In the genomic region with DNA sequence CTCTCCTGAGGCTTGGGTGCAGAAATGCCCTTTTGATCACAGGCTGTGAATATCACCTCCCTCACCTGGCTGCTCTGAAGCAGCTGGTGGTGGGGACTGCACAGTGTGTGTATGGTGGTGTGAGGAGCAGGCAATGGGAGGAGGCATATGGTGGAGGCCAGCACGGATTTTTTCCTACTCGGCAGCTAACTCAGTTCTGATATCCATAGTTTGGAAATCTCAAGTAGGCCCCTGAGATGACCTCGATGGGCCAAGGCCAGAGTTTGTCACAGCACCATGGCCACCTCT, we compare ENCODE assay signal across 28 cellular contexts. TPM values are rescaled to one million over a fixed set of nuclear protein-coding genes. Genes with fewer than 3 reads are reported as not detected.
A peak's percentile ranks its signal among the peaks of the same experiment; 100 is the strongest.
DNase-seq lines count a peak whose midpoint lies in the region; ATAC-seq and TF ChIP-seq lines count a peak whose summit lies in the region.
"Had no signal": no experiment of that assay in that cellular context is flagged by ENCODE, and none has a peak within 500 bp of the region (broad histone marks: within the 10 kb centered on the region; RNA-seq: fewer than 3 reads in every experiment).

No MANE protein-coding gene starts in this region.

- H3K9me3 ChIP-seq in CD4-positive, CD25-positive, alpha-beta regulatory T cell (ENCODE audit: control insufficient read depth in 2 of 2, low read length in 2 of 2): no peaks in the 10 kb centered on the region
- H3K9me3 ChIP-seq in CD4-positive, alpha-beta memory T cell (ENCODE audit: control insufficient read depth in 1 of 2, low read length in 2 of 2): no peaks in the 10 kb centered on the region
- no peaks in the 10 kb centered on the region for H3K9me3 ChIP-seq in T-helper 17 cell (ENCODE audit: control insufficient read depth, low read length, poor library complexity, severe bottlenecking)
- H3K9me3 ChIP-seq in mucosa of descending colon: no peaks in the 10 kb centered on the region
- H3K9me3 ChIP-seq in thyroid gland: no peaks in the 10 kb centered on the region
- H3K9me3 ChIP-seq: A549; BLaER1 treated with 17β-estradiol and CSF1 and Interleukin-3, amounts not matched to agents 10 nM and 100 nM; SJCRH30 had no signal

- peaks cover 0 to 17% (median 7%) of the 10 kb centered on the region in 4 donors for H3K4me1 Mint-ChIP-seq in CD4-positive, CD25-positive, alpha-beta regulatory T cell
- H3K4me1 Mint-ChIP-seq in CD4-positive, alpha-beta memory T cell: peaks cover 7 to 22% (median 14%) of the 10 kb centered on the region in 4 donors
- H3K4me1 Mint-ChIP-seq in T-helper 17 cell (peaks cover 8% of the 10 kb centered on the region), immature natural killer cell (peaks cover 32 to 56% of the 10 kb centered on the region in 2 donors)

- peak overlapping the region in 1 of 4 donors; percentile 40 for H3K4me3 Mint-ChIP-seq in CD4-positive, CD25-positive, alpha-beta regulatory T cell
- H3K4me3 Mint-ChIP-seq in CD4-positive, alpha-beta memory T cell: peak overlapping the region in 1 of 8 donors; percentile 21
- H3K4me3 Mint-ChIP-seq in T-helper 17 cell (no peak overlapping the region), immature natural killer cell (peak overlapping the region in 2 of 5 donors; percentile 19 to 38)

- CTCF ChIA-PET in CD4-positive, alpha-beta memory T cell (lab: Charles Lee; ENCODE audit: partially characterized antibody): interaction anchor here (1.1 to 3.5 kb wide), 3 partner anchors 8 to 81 kb away, joined by 3 to 19 read pairs (median 5); no protein-coding TSS in a partner anchor

- no peak for TF ChIP-seq POLR2A in thyroid gland (IDR thresholded peaks at IDR 0.05)

- DNase-seq in CD4-positive, CD25-positive, alpha-beta regulatory T cell: no peak
- no peak for DNase-seq in CD4-positive, alpha-beta memory T cell
- DNase-seq in T-helper 17 cell (no peak), immature natural killer cell (no peak), GM19240 (ENCODE audit: insufficient read length, low spot score) (no peak), mucosa of descending colon (no peak), thyroid gland (no peak)
- DNase-seq: AML-193, DMS153, HCEC 1CT, IMR-90, KG1, NCI-H1048, NCI-H1417 treated with DMSO at 0.1 percent for 48 hours, NCI-H1694 treated with DMSO at 0.1 percent for 48 hours, NCI-H2081, NCI-H2227 treated with DMSO at 0.1 percent for 48 hours, NCI-H526 treated with DMSO at 0.1 percent for 48 hours, PC-9 had no signal

- intact Hi-C loops in CD4-positive, alpha-beta memory T cell (cut with micrococcal nuclease): no loop called here
- intact Hi-C loops in mucosa of descending colon (cut with DNase I, micrococcal nuclease) (no loop called here), thyroid gland (cut with DNase I) (loop anchor here (5.0 kb wide), 1 partner anchor 160 kb away; no protein-coding TSS in a partner anchor)

- no peaks in the 10 kb centered on the region for H3K27me3 ChIP-seq in CD4-positive, CD25-positive, alpha-beta regulatory T cell (ENCODE audit: control insufficient read depth, insufficient read depth, low read length)
- H3K27me3 ChIP-seq in CD4-positive, alpha-beta memory T cell (ENCODE audit: insufficient read depth, low read length): no peaks in the 10 kb centered on the region
- no peaks in the 10 kb centered on the region for H3K27me3 ChIP-seq in thyroid gland
- H3K27me3 ChIP-seq: BLaER1 treated with 17β-estradiol and CSF1 and Interleukin-3, amounts not matched to agents 10 nM and 100 nM; SJCRH30 had no signal

- H3K4me3 ChIP-seq in CD4-positive, CD25-positive, alpha-beta regulatory T cell (ENCODE audit: low read depth, low read length): no peak overlapping the region
- no peak overlapping the region for H3K4me3 ChIP-seq in CD4-positive, alpha-beta memory T cell (ENCODE audit: low read length in 2 of 2)
- H3K4me3 ChIP-seq in mucosa of descending colon (no peak overlapping the region), thyroid gland (replicated peaks in 1 of 3) (no peak overlapping the region)
- H3K4me3 ChIP-seq: A549; BLaER1 treated with 17β-estradiol and CSF1 and Interleukin-3, amounts not matched to agents 10 nM and 100 nM; PC-9; SJCRH30 had no signal

- TF ChIP-seq CTCF in mucosa of descending colon (IDR thresholded peaks at IDR 0.05): no peak
- no peak for TF ChIP-seq CTCF in thyroid gland (IDR thresholded peaks at IDR 0.05)

- peaks cover 57% of the 10 kb centered on the region for H3K36me3 Mint-ChIP-seq in CD4-positive, CD25-positive, alpha-beta regulatory T cell
- H3K36me3 Mint-ChIP-seq in CD4-positive, alpha-beta memory T cell: peaks cover 52 to 72% of the 10 kb centered on the region in 2 donors
- H3K36me3 Mint-ChIP-seq in T-helper 17 cell (ENCODE audit: low read depth): peaks cover 8% of the 10 kb centered on the region
- peaks cover 27 to 76% (median 51%) of the 10 kb centered on the region in 3 donors for H3K36me3 Mint-ChIP-seq in immature natural killer cell

- H3K36me3 ChIP-seq in CD4-positive, CD25-positive, alpha-beta regulatory T cell (ENCODE audit: control insufficient read depth, insufficient read depth, low read length): peaks cover 74% of the 10 kb centered on the region
- H3K36me3 ChIP-seq in CD4-positive, alpha-beta memory T cell (ENCODE audit: insufficient read depth, low read length): peaks cover 24% of the 10 kb centered on the region
- H3K36me3 ChIP-seq in mucosa of descending colon (ENCODE audit: low read depth) (peaks cover 6% of the 10 kb centered on the region), thyroid gland (peaks cover 52 to 54% of the 10 kb centered on the region in 2 donors)
- H3K36me3 ChIP-seq: SJCRH30 had no signal

- H3K9me3 Mint-ChIP-seq in CD4-positive, CD25-positive, alpha-beta regulatory T cell: no peaks in the 10 kb centered on the region
- H3K9me3 Mint-ChIP-seq in CD4-positive, alpha-beta memory T cell: no peaks in the 10 kb centered on the region
- no peaks in the 10 kb centered on the region for H3K9me3 Mint-ChIP-seq in immature natural killer cell

- POLR2A ChIA-PET in CD4-positive, alpha-beta memory T cell (lab: Charles Lee; ENCODE audit: partially characterized antibody): interaction anchor here (1.0 to 2.5 kb wide), 3 partner anchors 34 to 144 kb away, joined by 3 to 8 read pairs (median 4); no protein-coding TSS in a partner anchor

- H3K27me3 Mint-ChIP-seq in CD4-positive, CD25-positive, alpha-beta regulatory T cell: no peaks in the 10 kb centered on the region
- H3K27me3 Mint-ChIP-seq in CD4-positive, alpha-beta memory T cell: no peaks in the 10 kb centered on the region
- no peaks in the 10 kb centered on the region for H3K27me3 Mint-ChIP-seq in T-helper 17 cell
- H3K27me3 Mint-ChIP-seq in immature natural killer cell (ENCODE audit: low read depth in 3 of 3): peaks cover 0 to 8% (median 0%) of the 10 kb centered on the region in 3 donors

- H3K27ac Mint-ChIP-seq in CD4-positive, CD25-positive, alpha-beta regulatory T cell: peak overlapping the region in 2 of 3 donors; percentile 60 to 96
- H3K27ac Mint-ChIP-seq in CD4-positive, alpha-beta memory T cell: peak overlapping the region; percentile 10 to 80 (median 59)
- H3K27ac Mint-ChIP-seq in T-helper 17 cell (peak overlapping the region; percentile 14), immature natural killer cell (peak overlapping the region in 4 of 6 donors; percentile 41 to 75 (median 64))

- 94 to 95% methylated on average over 3 of the region's 3 CpGs for WGBS in thyroid gland, 2 donors

- ATAC-seq in CD4-positive, CD25-positive, alpha-beta regulatory T cell (ENCODE audit: low read depth in 2 of 2): no peak
- no peak for ATAC-seq in T-helper 17 cell
- ATAC-seq in GM18520 (IDR thresholded peaks at IDR 0.05; ENCODE audit: unreplicated experiment): no peak
- ATAC-seq in mucosa of descending colon: no peak
- ATAC-seq: A549, SK-N-SH treated with all-trans-retinoic acid at 6 μM for 48 hours had no signal

- no peak overlapping the region for H3K27ac ChIP-seq in CD4-positive, CD25-positive, alpha-beta regulatory T cell (ENCODE audit: insufficient read depth, low read length, poor library complexity, severe bottlenecking)
- no peak overlapping the region for H3K27ac ChIP-seq in CD4-positive, alpha-beta memory T cell (ENCODE audit: low read depth, low read length)
- H3K27ac ChIP-seq in thyroid gland: no peak overlapping the region
- H3K27ac ChIP-seq: A549; BLaER1 treated with 17β-estradiol and CSF1 and Interleukin-3, amounts not matched to agents 10 nM and 100 nM; PC-9; SJCRH30 had no signal

- H3K4me1 ChIP-seq in CD4-positive, CD25-positive, alpha-beta regulatory T cell (ENCODE audit: control insufficient read depth, insufficient read depth, low read length, poor library complexity, severe bottlenecking): no peaks in the 10 kb centered on the region
- peaks cover 4% of the 10 kb centered on the region for H3K4me1 ChIP-seq in CD4-positive, alpha-beta memory T cell (ENCODE audit: insufficient read depth, low read length)
- H3K4me1 ChIP-seq in mucosa of descending colon (ENCODE audit: low read depth) (no peaks in the 10 kb centered on the region), thyroid gland (no peaks in the 10 kb centered on the region)
- H3K4me1 ChIP-seq: A549 had no signal

RNA-seq across cellular contexts. Expression of gene CXCR6, which starts 21.3 kb away (rescaled TPM):
- total RNA-seq in CD4-positive, CD25-positive, alpha-beta regulatory T cell: 23.7 TPM
- polyA plus RNA-seq in CD4-positive, CD25-positive, alpha-beta regulatory T cell: 10 to 100 TPM; 23.7 to 40.3 (median 30.0) TPM
- total RNA-seq in CD4-positive, alpha-beta memory T cell: 1 to 10 TPM; 8.6 to 9.6 TPM
- polyA plus RNA-seq in CD4-positive, alpha-beta memory T cell: 10 to 100 TPM in 1 of 2 donors, 1 to 10 TPM in 1; 6.1 to 13.6 TPM
- 1 to 10 TPM; 2.0 to 4.4 TPM for total RNA-seq in T-helper 17 cell
- polyA plus RNA-seq in immature natural killer cell: 10 to 100 TPM in 1 of 3 donors, 1 to 10 TPM in 2; 2.7 to 14.7 (median 8.5) TPM
- 1 to 10 TPM; 1.5 to 3.6 (median 1.7) TPM for total RNA-seq in mucosa of descending colon
- 1 to 10 TPM; 2.1 to 4.4 (median 3.4) TPM for total RNA-seq in thyroid gland
- total RNA-seq: H1, IMR-90, RPMI7951, SJCRH30 had no signal
- polyA plus RNA-seq: A549, H1, IMR-90 had no signal

RNA-seq across cellular contexts. Expression of gene CCR9, which starts 35.6 kb away (rescaled TPM):
- total RNA-seq in CD4-positive, CD25-positive, alpha-beta regulatory T cell: not detected
- polyA plus RNA-seq in CD4-positive, CD25-positive, alpha-beta regulatory T cell: 10 to 100 TPM in 3 of 4 donors, 1 to 10 TPM in 1; 5.6 to 16.7 (median 11.3) TPM
- 1 to 10 TPM; 4.0 to 4.5 TPM for total RNA-seq in CD4-positive, alpha-beta memory T cell
- polyA plus RNA-seq in CD4-positive, alpha-beta memory T cell: 1 to 10 TPM; 3.9 to 4.4 TPM
- total RNA-seq in T-helper 17 cell: 1 to 10 TPM; 4.0 to 4.7 TPM
- polyA plus RNA-seq in immature natural killer cell: not detected
- under 1 TPM in 2 of 3 donors, not detected in 1; 0.12 to 0.22 TPM for total RNA-seq in mucosa of descending colon
- not detected for total RNA-seq in thyroid gland
- total RNA-seq: H1, IMR-90, NCI-H460, PC-9, Right ventricle myocardium inferior, RPMI7951, SJCRH30 had no signal
- polyA plus RNA-seq: A549, H1, IMR-90 had no signal

Comparison
In these comparisons a context has a peak if more than half of its experiments do, and no peak if none do; other contexts are left out.
1. H3K27ac Mint-ChIP-seq: peak in every context shown above with its lines; median percentile 78 in CD4-positive, CD25-positive, alpha-beta regulatory T cell; 64 in immature natural killer cell; 59 in CD4-positive, alpha-beta memory T cell; 14 in T-helper 17 cell.